In the genomic region with DNA sequence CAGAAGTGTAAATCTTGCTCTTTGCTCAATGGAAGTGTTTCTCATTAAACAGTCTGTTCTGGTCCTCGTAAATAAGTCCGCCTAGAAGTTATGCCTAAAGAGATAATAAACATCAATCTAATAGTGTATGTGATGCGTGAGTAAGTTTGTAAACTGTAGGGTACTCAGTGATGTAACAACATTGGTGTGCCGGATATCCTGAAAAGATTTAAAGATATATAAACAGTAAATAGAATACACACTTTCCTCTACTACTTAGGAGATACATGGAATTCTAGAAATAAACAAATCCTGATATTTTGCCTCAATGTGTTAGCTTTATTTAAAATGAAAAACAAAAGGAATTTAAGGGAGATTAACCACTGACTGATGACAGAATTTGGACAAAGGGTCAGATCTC, we compare ENCODE assay signal across 22 cellular contexts.
"Had no signal": no experiment of that assay in that cellular context is flagged by ENCODE, and none has a peak within 500 bp of the region (broad histone marks: within the 10 kb centered on the region; RNA-seq: fewer than 3 reads in every experiment).

No MANE protein-coding gene starts in this region.

- H3K36me3 ChIP-seq: colonic mucosa, gastroesophageal sphincter, ovary, right lobe of liver, transverse colon had no signal

- H3K9me3 ChIP-seq: body of pancreas, colonic mucosa, gastroesophageal sphincter, ovary, right lobe of liver, testis, transverse colon had no signal

- H3K27me3 ChIP-seq: body of pancreas, colonic mucosa, gastroesophageal sphincter, ovary, right lobe of liver, testis, transverse colon had no signal

- H3K27ac ChIP-seq: body of pancreas, colonic mucosa, gastroesophageal sphincter, ovary, right lobe of liver, testis, transverse colon had no signal

- DNase-seq: activated CD4-positive, alpha-beta T cell treated with anti-CD3 and anti-CD28 coated beads, Interleukin-2, amount 10 ng/mL, durations not matched to agents 7 days and 5 days; activated CD4-positive, CD25-positive, alpha-beta regulatory T cell treated with anti-CD3 and anti-CD28 coated beads, Interleukin-2, amount 50 U/mL, for 72 hours; activated CD8-positive, alpha-beta memory T cell treated with anti-CD3 and anti-CD28 coated beads, Interleukin-2, amount 10 ng/mL, durations not matched to agents 7 days and 5 days; activated CD8-positive, alpha-beta T cell treated with anti-CD3 and anti-CD28 coated beads for 36 hours; activated T-cell treated with anti-CD3 and anti-CD28 coated beads, Interleukin-2, amount 50 U/mL, for 48 hours; aorta; body of pancreas; cerebellar nuclear complex; colonic mucosa; effector CD8-positive, alpha-beta T cell; erythroblast; hippocampal formation; midbrain; naive thymus-derived CD4-positive, alpha-beta T cell; ovary; right lobe of liver; stimulated activated CD4-positive, alpha-beta T cell treated with anti-CD3 and anti-CD28 coated beads, Interleukin-12 subunit alpha, Interleukin-12 subunit beta, amount 100 ng/mL, for 4 hours; stimulated activated CD4-positive, alpha-beta T cell treated with anti-CD3 and anti-CD28 coated beads, Interleukin-4, amount 100 ng/mL, for 1 hour; stimulated activated naive CD8-positive, alpha-beta T cell treated with anti-CD3 and anti-CD28 coated beads, Interleukin-15, Interleukin-2, amounts not matched to agents 100 U/mL and 50 U/mL, for 24 hours; testis; transverse colon had no signal

- ATAC-seq: activated CD8-positive, alpha-beta memory T cell treated with anti-CD3 and anti-CD28 coated beads, Interleukin-2, amount 10 ng/mL, durations not matched to agents 7 days and 5 days; activated CD8-positive, alpha-beta T cell treated with anti-CD3 and anti-CD28 coated beads for 36 hours; body of pancreas; gastroesophageal sphincter; naive thymus-derived CD4-positive, alpha-beta T cell; stimulated activated naive CD8-positive, alpha-beta T cell treated with anti-CD3 and anti-CD28 coated beads, Interleukin-15, Interleukin-2, amounts not matched to agents 100 U/mL and 50 U/mL, for 24 hours had no signal

- H3K4me1 ChIP-seq: body of pancreas, colonic mucosa, gastroesophageal sphincter, right lobe of liver, testis, transverse colon had no signal

- H3K4me3 ChIP-seq: body of pancreas, colonic mucosa, gastroesophageal sphincter, ovary, right lobe of liver, testis, transverse colon had no signal
